Comparison of ENCODE assay signal across 7 cellular contexts in genomic region chr20:25318471-25319240, GRCh38.
DNase-seq lines count a peak whose midpoint lies in the region; ATAC-seq and TF ChIP-seq lines count a peak whose summit lies in the region.

No MANE protein-coding gene starts in this region.

- no peak for TF ChIP-seq CTCF in RWPE1 (conservative IDR thresholded peaks at IDR 0.05; ENCODE audit: low read depth)
- no peak for TF ChIP-seq CTCF in vagina (IDR thresholded peaks at IDR 0.05)

- H3K27ac Mint-ChIP-seq in activated T-helper 17 cell treated with anti-CD3 and anti-CD28 coated beads, Interleukin-2, amount 50 U/mL, for 72 hours = no peak overlapping the region

- peaks cover 24% of the 10 kb centered on the region for H3K36me3 Mint-ChIP-seq in activated T-helper 17 cell treated with anti-CD3 and anti-CD28 coated beads, Interleukin-2, amount 50 U/mL, for 72 hours (ENCODE audit: low read depth)

- H3K27me3 ChIP-seq in vagina = no peaks in the 10 kb centered on the region

- no peak overlapping the region for H3K4me3 Mint-ChIP-seq in activated T-helper 17 cell treated with anti-CD3 and anti-CD28 coated beads, Interleukin-2, amount 50 U/mL, for 72 hours

- POLR2A ChIA-PET in RWPE1 (lab: Yijun Ruan, JAX; ENCODE audit: low non-redundant PET) = no interaction called here

- no peaks in the 10 kb centered on the region for H3K27me3 Mint-ChIP-seq in activated T-helper 17 cell treated with anti-CD3 and anti-CD28 coated beads, Interleukin-2, amount 50 U/mL, for 72 hours

- no peaks in the 10 kb centered on the region for H3K9me3 Mint-ChIP-seq in activated T-helper 17 cell treated with anti-CD3 and anti-CD28 coated beads, Interleukin-2, amount 50 U/mL, for 72 hours

- H3K9me3 ChIP-seq in vagina = no peaks in the 10 kb centered on the region

- H3K36me3 ChIP-seq in vagina = peaks cover 0 to 10% of the 10 kb centered on the region in 2 donors

- ATAC-seq in HG02884 (IDR thresholded peaks at IDR 0.05; ENCODE audit: unreplicated experiment) = peak; percentile 92
- ATAC-seq in activated T-helper 17 cell treated with anti-CD3 and anti-CD28 coated beads, Interleukin-2, amount 50 U/mL, for 72 hours (replicated peaks) = no peak

- intact Hi-C loops in vagina (cut with DNase I) = no loop called here

- no peak for DNase-seq in RWPE1 (ENCODE audit: low spot score)
- peak; percentile 61 for DNase-seq in retina
- DNase-seq in NCI-H2029 treated with DMSO at 0.1 percent for 48 hours (lab: John Stamatoyannopoulos, UW) = no peak
- no peak for DNase-seq in vagina (ENCODE audit: extremely low spot score in 2 of 2)

- no peaks in the 10 kb centered on the region for H3K4me1 ChIP-seq in vagina

- H3K27ac ChIP-seq in RWPE1 (peak overlapping the region; percentile 15), vagina (no peak overlapping the region)

- TF ChIP-seq POLR2A in GM19099 (IDR thresholded peaks at IDR 0.05; ENCODE audit: extremely low read depth, insufficient read length, low read depth) (peak; percentile 58), vagina (IDR thresholded peaks at IDR 0.05) (no peak)

- H3K4me1 Mint-ChIP-seq in activated T-helper 17 cell treated with anti-CD3 and anti-CD28 coated beads, Interleukin-2, amount 50 U/mL, for 72 hours = peaks cover 6% of the 10 kb centered on the region

- CTCF ChIA-PET in RWPE1 (lab: Yijun Ruan, JAX) = interaction anchor here (0.6 to 1.0 kb wide), 3 partner anchors 36 to 259 kb away, joined by 4 to 6 read pairs (median 4); no protein-coding TSS in a partner anchor

- H3K4me3 ChIP-seq in vagina = no peak overlapping the region
